ENCODE assay signal across 8 cellular contexts in the genomic region with DNA sequence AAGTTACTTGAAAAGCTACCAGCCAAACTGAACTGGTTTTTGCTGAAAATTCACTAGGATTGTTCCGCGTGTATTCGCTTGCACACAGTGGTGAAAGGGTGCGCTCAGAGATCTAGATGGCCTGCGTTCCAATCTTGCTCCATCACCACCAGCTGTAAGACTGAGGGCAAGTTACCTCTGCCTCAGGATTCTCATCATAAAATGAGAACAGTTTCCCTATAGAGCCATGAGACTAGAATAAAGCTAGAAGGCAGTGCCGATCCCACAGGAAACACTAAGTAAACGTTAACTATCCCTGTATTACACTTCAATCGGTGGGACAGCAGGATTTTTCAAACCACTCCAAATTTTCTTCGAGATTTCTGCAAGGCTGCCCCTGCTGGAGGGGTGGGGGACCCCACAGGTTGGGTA. TPM values are rescaled to one million over a fixed set of nuclear protein-coding genes. Genes with fewer than 3 reads are reported as not detected.
DNase-seq lines count a peak whose midpoint lies in the region; ATAC-seq and TF ChIP-seq lines count a peak whose summit lies in the region.

No MANE protein-coding gene starts in this region.

- H3K27me3 Mint-ChIP-seq in progenitor cell of endocrine pancreas, result no peaks in the 10 kb centered on the region

- no peak overlapping the region for H3K27ac Mint-ChIP-seq in progenitor cell of endocrine pancreas

- H3K9me3 Mint-ChIP-seq in progenitor cell of endocrine pancreas (ENCODE audit: low read depth), result no peaks in the 10 kb centered on the region

- no peak for TF ChIP-seq CTCF in GM12875 (IDR thresholded peaks at IDR 0.05; ENCODE audit: borderline replicate concordance, insufficient read depth, low read depth, low read length)
- peak; percentile 64 for TF ChIP-seq CTCF in progenitor cell of endocrine pancreas (IDR thresholded peaks at IDR 0.05; ENCODE audit: unreplicated experiment)

- no peak overlapping the region for H3K4me3 Mint-ChIP-seq in progenitor cell of endocrine pancreas (ENCODE audit: low read depth)

- DNase-seq in RKO (ENCODE audit: low spot score), result peak; percentile 75
- no peak for DNase-seq in progenitor cell of endocrine pancreas (ENCODE audit: low spot score, unreplicated experiment)
- no peak for DNase-seq in NCI-H774 (lab: John Stamatoyannopoulos, UW)
- no peak for DNase-seq in OCI-M2 (lab: John Stamatoyannopoulos, UW; ENCODE audit: unreplicated experiment)
- no peak for DNase-seq in NCI-H2196 (lab: John Stamatoyannopoulos, UW; ENCODE audit: unreplicated experiment)

- H3K4me3 ChIP-seq in GM12875 (ENCODE audit: low read depth, low read length), result peak overlapping the region; percentile 79

- peaks cover 7% of the 10 kb centered on the region for H3K4me1 Mint-ChIP-seq in progenitor cell of endocrine pancreas (ENCODE audit: low read depth)

- H3K36me3 Mint-ChIP-seq in progenitor cell of endocrine pancreas (ENCODE audit: insufficient read depth), result peaks cover 2% of the 10 kb centered on the region

- ATAC-seq in esophagus mucosa (peak; percentile 42), HG03025 (IDR thresholded peaks at IDR 0.05; ENCODE audit: low FRiP score, unreplicated experiment) (no peak)

RNA-seq across cellular contexts. Expression of a gene that starts 0.8 kb away (rescaled TPM):
- total RNA-seq in esophagus mucosa (138 TPM), progenitor cell of endocrine pancreas (328 and 329 TPM in 2 replicates)
